ENCODE assay signal across 22 cellular contexts in genomic region chr2:26461601-26462023, GRCh38. TPM values are rescaled to one million over a fixed set of nuclear protein-coding genes. Genes with fewer than 3 reads are reported as not detected.
"Had no signal": no experiment of that assay in that cellular context is flagged by ENCODE, and none has a peak within 500 bp of the region (broad histone marks: within the 10 kb centered on the region; RNA-seq: fewer than 3 reads in every experiment).

No MANE protein-coding gene starts in this region.

- H3K9me3 ChIP-seq: breast epithelium, colonic mucosa, esophagus squamous epithelium, gastrocnemius medialis, heart left ventricle, thyroid gland had no signal

- H3K36me3 ChIP-seq: breast epithelium, colonic mucosa, esophagus squamous epithelium, gastrocnemius medialis, heart left ventricle, thyroid gland had no signal

- H3K4me1 ChIP-seq: breast epithelium, colonic mucosa had no signal

- H3K4me3 ChIP-seq: breast epithelium, colonic mucosa, esophagus squamous epithelium, gastrocnemius medialis, heart left ventricle, lung, thyroid gland had no signal

- ATAC-seq: activated CD8-positive, alpha-beta T cell treated with anti-CD3 and anti-CD28 coated beads, Interleukin-2, amount 10 ng/mL, durations not matched to agents 7 days and 5 days; naive thymus-derived CD4-positive, alpha-beta T cell had no signal

- DNase-seq: activated B cell treated with CpG ODN at 0.5 μM for 24 hours; activated CD4-positive, alpha-beta T cell treated with anti-CD3 and anti-CD28 coated beads, Interleukin-2, amount 50 U/mL, for 1 hour; activated CD8-positive, alpha-beta T cell treated with anti-CD3 and anti-CD28 coated beads, Interleukin-2, amount 10 ng/mL, durations not matched to agents 7 days and 5 days; activated naive CD8-positive, alpha-beta T cell treated with anti-CD3 and anti-CD28 coated beads for 36 hours; colonic mucosa; esophagus squamous epithelium; gastrocnemius medialis; heart left ventricle; naive thymus-derived CD4-positive, alpha-beta T cell; retina; stimulated activated CD4-positive, alpha-beta T cell treated with anti-CD3 and anti-CD28 coated beads, Interleukin-12 subunit alpha, Interleukin-12 subunit beta, amount 100 ng/mL, for 4 hours; stimulated activated CD4-positive, alpha-beta T cell treated with anti-CD3 and anti-CD28 coated beads, Interleukin-4, amount 100 ng/mL, for 4 hours; substantia nigra; T-helper 1 cell; thyroid gland had no signal

- H3K27me3 ChIP-seq: breast epithelium, colonic mucosa, gastrocnemius medialis, heart left ventricle, thyroid gland had no signal

- FAIRE-seq: keratinocyte, TTC549 had no signal

- H3K27ac ChIP-seq: breast epithelium, colonic mucosa, esophagus squamous epithelium, gastrocnemius medialis, heart left ventricle, thyroid gland had no signal

RNA-seq across cellular contexts. Expression of gene OTOF, which starts 16.3 kb away (rescaled TPM):
- total RNA-seq: activated B cell treated with CpG ODN at 0.5 μM for 24 hours, colonic mucosa had no signal
- polyA plus RNA-seq: keratinocyte had no signal

RNA-seq across cellular contexts. Expression of gene DRC1, which starts 59.9 kb away (rescaled TPM):
- total RNA-seq: activated B cell treated with CpG ODN at 0.5 μM for 24 hours; activated CD8-positive, alpha-beta T cell treated with anti-CD3 and anti-CD28 coated beads, Interleukin-2, amount 10 ng/mL, durations not matched to agents 7 days and 5 days; activated naive CD8-positive, alpha-beta T cell treated with anti-CD3 and anti-CD28 coated beads for 36 hours; activated T-helper 1 cell treated with anti-CD3 and anti-CD28 coated beads, Interleukin-12 subunit alpha, Interleukin-12 subunit beta, Interleukin-2, Interleukin-4 antibody, amounts not matched to agents 30 ng/mL and 10 ng/mL and 1 ng/mL, durations not matched to agents 14 hours and 24 hours and 36 hours; breast epithelium; colonic mucosa; esophagus squamous epithelium; gastrocnemius medialis; omental fat pad; thyroid gland had no signal
- polyA plus RNA-seq: keratinocyte; naive thymus-derived CD4-positive, alpha-beta T cell; urinary bladder had no signal
